In the genomic region with DNA sequence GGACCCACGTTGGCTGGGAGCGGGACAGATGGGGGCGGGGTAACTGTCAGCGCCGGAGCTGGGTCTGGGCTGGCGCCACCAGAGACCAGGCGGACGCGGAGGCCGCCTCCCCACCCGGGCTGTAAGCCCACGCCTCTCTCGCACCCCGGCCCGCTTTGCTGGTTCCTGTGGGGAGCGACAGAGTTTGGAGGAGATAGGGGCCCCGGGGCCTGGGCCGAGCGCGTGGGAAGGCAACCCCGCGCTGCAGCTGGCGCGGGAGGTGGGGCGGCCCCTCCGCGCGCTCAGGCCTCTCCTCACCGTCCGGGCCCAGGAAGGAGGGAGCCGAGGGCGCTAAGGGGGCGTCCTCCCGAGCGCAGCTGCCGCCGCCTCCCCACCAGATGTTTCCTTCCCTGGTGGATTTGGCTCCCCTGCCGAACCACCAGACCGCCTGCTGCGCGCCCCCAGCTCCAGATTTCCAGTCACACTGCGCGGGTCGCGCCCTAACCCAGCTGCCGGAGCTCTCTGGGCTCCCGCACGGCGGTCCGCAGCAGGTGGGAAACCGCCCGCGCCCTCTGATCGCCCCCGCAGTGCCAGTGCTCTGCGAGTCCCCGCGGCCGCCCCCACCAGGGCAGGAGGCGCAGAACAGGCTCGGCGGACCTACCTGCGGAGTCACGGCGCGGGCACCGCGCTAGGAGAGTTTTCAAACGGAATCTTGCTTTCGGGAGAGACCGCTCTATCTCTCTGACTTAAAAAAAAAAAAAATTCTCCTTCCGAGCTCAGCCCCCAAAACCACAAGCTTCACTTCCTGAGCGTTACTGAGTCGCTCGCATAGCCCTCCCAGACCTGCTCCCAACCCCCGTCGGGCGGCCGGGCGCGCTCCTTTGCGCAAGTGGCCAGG, we compare ENCODE assay signal across 1 cellular context.
TF ChIP-seq lines count a peak whose summit lies in the region.

No MANE protein-coding gene starts in this region.

TF ChIP-seq in HepG2, 621 proteins besides CTCF, POLR2A, EP300 and RAD21 (continued from another document and continues in another):
- TF ChIP-seq, protein P1, sequence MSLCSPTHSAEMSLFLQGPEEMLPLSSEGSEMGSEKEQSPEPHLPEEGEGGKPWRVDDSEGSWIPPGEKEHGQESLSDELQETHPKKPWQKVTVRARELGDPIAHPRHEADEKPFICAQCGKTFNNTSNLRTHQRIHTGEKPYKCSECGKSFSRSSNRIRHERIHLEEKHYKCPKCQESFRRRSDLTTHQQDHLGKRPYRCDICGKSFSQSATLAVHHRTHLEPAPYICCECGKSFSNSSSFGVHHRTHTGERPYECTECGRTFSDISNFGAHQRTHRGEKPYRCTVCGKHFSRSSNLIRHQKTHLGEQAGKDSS (CRISPR knock-in tag; IDR thresholded peaks at IDR 0.05; ENCODE audit: borderline replicate concordance, low read depth): peak; percentile 86
- TF ChIP-seq, protein P2, sequence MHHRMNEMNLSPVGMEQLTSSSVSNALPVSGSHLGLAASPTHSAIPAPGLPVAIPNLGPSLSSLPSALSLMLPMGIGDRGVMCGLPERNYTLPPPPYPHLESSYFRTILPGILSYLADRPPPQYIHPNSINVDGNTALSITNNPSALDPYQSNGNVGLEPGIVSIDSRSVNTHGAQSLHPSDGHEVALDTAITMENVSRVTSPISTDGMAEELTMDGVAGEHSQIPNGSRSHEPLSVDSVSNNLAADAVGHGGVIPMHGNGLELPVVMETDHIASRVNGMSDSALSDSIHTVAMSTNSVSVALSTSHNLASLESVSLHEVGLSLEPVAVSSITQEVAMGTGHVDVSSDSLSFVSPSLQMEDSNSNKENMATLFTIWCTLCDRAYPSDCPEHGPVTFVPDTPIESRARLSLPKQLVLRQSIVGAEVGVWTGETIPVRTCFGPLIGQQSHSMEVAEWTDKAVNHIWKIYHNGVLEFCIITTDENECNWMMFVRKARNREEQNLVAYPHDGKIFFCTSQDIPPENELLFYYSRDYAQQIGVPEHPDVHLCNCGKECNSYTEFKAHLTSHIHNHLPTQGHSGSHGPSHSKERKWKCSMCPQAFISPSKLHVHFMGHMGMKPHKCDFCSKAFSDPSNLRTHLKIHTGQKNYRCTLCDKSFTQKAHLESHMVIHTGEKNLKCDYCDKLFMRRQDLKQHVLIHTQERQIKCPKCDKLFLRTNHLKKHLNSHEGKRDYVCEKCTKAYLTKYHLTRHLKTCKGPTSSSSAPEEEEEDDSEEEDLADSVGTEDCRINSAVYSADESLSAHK (CRISPR knock-in tag; IDR thresholded peaks at IDR 0.05; ENCODE audit: borderline replicate concordance): no peak
- TF ChIP-seq DNMT3B (CRISPR knock-in tag; conservative IDR thresholded peaks at IDR 0.05) (no peak; the same call in 1 of the 2 replicates), ZNF121 (CRISPR knock-in tag; IDR thresholded peaks at IDR 0.05) (no peak), BRD4 (CRISPR knock-in tag; IDR thresholded peaks at IDR 0.05) (0 out of 2 replicates have a peak, but pooled peaks have one; percentile 47), ZSCAN20 (CRISPR knock-in tag; IDR thresholded peaks at IDR 0.05; ENCODE audit: borderline replicate concordance) (no peak), SKI (IDR thresholded peaks at IDR 0.05; ENCODE audit: partially characterized antibody) (no peak), MYNN (CRISPR knock-in tag; IDR thresholded peaks at IDR 0.05; ENCODE audit: low read depth) (no peak), ZNF138 (CRISPR knock-in tag; IDR thresholded peaks at IDR 0.05; ENCODE audit: low read depth) (no peak), ZBTB42 (CRISPR knock-in tag; IDR thresholded peaks at IDR 0.05) (peak; percentile 60; the same call in 1 of the 2 replicates), ELF4 (CRISPR knock-in tag; IDR thresholded peaks at IDR 0.05; ENCODE audit: borderline replicate concordance) (no peak), ZBTB8A (CRISPR knock-in tag; IDR thresholded peaks at IDR 0.05; ENCODE audit: borderline replicate concordance, low read depth) (no peak), ZC3H13 (CRISPR knock-in tag; IDR thresholded peaks at IDR 0.05) (0 out of 2 replicates have a peak, but pooled peaks have one; percentile 16), GLI4 (CRISPR knock-in tag; IDR thresholded peaks at IDR 0.05; ENCODE audit: borderline replicate concordance) (0 out of 2 replicates have a peak, but pooled peaks have one; percentile 31), DMAP1 (CRISPR knock-in tag; IDR thresholded peaks at IDR 0.05) (peak; percentile 35; the same call in 1 of the 2 replicates), SP4 (CRISPR knock-in tag; IDR thresholded peaks at IDR 0.05) (no peak), MED1 (CRISPR knock-in tag; IDR thresholded peaks at IDR 0.05) (peak; percentile 23; the same call in 1 of the 2 replicates), ATF7-NPFF (CRISPR knock-in tag; IDR thresholded peaks at IDR 0.05; ENCODE audit: low read depth) (no peak; the same call in 1 of the 2 replicates), ZNF17 (CRISPR knock-in tag; IDR thresholded peaks at IDR 0.05) (no peak), ZNF30 (CRISPR knock-in tag; IDR thresholded peaks at IDR 0.05) (no peak), ZNF326 (CRISPR knock-in tag; IDR thresholded peaks at IDR 0.05; ENCODE audit: borderline replicate concordance) (no peak), STAG1 (CRISPR knock-in tag; IDR thresholded peaks at IDR 0.05) (peak; percentile 33), ZNF33A (CRISPR knock-in tag; IDR thresholded peaks at IDR 0.05; ENCODE audit: borderline replicate concordance) (no peak), CC2D1A (CRISPR knock-in tag; IDR thresholded peaks at IDR 0.05) (no peak), ZZZ3 (CRISPR knock-in tag; IDR thresholded peaks at IDR 0.05; ENCODE audit: borderline replicate concordance) (no peak), XRCC5 (optimal IDR thresholded peaks at IDR 0.05; ENCODE audit: low read length) (peak; percentile 54), ZNF260 (CRISPR knock-in tag; IDR thresholded peaks at IDR 0.05; ENCODE audit: borderline replicate concordance, low read depth) (no peak)
- TF ChIP-seq, protein P3, sequence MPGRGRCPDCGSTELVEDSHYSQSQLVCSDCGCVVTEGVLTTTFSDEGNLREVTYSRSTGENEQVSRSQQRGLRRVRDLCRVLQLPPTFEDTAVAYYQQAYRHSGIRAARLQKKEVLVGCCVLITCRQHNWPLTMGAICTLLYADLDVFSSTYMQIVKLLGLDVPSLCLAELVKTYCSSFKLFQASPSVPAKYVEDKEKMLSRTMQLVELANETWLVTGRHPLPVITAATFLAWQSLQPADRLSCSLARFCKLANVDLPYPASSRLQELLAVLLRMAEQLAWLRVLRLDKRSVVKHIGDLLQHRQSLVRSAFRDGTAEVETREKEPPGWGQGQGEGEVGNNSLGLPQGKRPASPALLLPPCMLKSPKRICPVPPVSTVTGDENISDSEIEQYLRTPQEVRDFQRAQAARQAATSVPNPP (CRISPR knock-in tag; IDR thresholded peaks at IDR 0.05): no peak; the same call in 1 of the 2 replicates
- TF ChIP-seq, protein P4, sequence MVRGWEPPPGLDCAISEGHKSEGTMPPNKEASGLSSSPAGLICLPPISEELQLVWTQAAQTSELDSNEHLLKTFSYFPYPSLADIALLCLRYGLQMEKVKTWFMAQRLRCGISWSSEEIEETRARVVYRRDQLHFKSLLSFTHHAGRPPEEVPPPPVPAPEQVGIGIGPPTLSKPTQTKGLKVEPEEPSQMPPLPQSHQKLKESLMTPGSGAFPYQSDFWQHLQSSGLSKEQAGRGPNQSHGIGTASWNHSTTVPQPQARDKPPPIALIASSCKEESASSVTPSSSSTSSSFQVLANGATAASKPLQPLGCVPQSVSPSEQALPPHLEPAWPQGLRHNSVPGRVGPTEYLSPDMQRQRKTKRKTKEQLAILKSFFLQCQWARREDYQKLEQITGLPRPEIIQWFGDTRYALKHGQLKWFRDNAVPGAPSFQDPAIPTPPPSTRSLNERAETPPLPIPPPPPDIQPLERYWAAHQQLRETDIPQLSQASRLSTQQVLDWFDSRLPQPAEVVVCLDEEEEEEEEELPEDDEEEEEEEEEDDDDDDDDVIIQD (CRISPR knock-in tag; IDR thresholded peaks at IDR 0.05; ENCODE audit: low read depth): no peak
- TF ChIP-seq, protein P5, sequence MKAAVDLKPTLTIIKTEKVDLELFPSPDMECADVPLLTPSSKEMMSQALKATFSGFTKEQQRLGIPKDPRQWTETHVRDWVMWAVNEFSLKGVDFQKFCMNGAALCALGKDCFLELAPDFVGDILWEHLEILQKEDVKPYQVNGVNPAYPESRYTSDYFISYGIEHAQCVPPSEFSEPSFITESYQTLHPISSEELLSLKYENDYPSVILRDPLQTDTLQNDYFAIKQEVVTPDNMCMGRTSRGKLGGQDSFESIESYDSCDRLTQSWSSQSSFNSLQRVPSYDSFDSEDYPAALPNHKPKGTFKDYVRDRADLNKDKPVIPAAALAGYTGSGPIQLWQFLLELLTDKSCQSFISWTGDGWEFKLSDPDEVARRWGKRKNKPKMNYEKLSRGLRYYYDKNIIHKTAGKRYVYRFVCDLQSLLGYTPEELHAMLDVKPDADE (CRISPR knock-in tag; IDR thresholded peaks at IDR 0.05): no peak
- TF ChIP-seq, protein P6, sequence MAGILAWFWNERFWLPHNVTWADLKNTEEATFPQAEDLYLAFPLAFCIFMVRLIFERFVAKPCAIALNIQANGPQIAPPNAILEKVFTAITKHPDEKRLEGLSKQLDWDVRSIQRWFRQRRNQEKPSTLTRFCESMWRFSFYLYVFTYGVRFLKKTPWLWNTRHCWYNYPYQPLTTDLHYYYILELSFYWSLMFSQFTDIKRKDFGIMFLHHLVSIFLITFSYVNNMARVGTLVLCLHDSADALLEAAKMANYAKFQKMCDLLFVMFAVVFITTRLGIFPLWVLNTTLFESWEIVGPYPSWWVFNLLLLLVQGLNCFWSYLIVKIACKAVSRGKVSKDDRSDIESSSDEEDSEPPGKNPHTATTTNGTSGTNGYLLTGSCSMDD (CRISPR knock-in tag; IDR thresholded peaks at IDR 0.05): no peak
- TF ChIP-seq, protein P7, sequence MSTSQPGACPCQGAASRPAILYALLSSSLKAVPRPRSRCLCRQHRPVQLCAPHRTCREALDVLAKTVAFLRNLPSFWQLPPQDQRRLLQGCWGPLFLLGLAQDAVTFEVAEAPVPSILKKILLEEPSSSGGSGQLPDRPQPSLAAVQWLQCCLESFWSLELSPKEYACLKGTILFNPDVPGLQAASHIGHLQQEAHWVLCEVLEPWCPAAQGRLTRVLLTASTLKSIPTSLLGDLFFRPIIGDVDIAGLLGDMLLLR (CRISPR knock-in tag; IDR thresholded peaks at IDR 0.05): no peak
- TF ChIP-seq, protein P8, sequence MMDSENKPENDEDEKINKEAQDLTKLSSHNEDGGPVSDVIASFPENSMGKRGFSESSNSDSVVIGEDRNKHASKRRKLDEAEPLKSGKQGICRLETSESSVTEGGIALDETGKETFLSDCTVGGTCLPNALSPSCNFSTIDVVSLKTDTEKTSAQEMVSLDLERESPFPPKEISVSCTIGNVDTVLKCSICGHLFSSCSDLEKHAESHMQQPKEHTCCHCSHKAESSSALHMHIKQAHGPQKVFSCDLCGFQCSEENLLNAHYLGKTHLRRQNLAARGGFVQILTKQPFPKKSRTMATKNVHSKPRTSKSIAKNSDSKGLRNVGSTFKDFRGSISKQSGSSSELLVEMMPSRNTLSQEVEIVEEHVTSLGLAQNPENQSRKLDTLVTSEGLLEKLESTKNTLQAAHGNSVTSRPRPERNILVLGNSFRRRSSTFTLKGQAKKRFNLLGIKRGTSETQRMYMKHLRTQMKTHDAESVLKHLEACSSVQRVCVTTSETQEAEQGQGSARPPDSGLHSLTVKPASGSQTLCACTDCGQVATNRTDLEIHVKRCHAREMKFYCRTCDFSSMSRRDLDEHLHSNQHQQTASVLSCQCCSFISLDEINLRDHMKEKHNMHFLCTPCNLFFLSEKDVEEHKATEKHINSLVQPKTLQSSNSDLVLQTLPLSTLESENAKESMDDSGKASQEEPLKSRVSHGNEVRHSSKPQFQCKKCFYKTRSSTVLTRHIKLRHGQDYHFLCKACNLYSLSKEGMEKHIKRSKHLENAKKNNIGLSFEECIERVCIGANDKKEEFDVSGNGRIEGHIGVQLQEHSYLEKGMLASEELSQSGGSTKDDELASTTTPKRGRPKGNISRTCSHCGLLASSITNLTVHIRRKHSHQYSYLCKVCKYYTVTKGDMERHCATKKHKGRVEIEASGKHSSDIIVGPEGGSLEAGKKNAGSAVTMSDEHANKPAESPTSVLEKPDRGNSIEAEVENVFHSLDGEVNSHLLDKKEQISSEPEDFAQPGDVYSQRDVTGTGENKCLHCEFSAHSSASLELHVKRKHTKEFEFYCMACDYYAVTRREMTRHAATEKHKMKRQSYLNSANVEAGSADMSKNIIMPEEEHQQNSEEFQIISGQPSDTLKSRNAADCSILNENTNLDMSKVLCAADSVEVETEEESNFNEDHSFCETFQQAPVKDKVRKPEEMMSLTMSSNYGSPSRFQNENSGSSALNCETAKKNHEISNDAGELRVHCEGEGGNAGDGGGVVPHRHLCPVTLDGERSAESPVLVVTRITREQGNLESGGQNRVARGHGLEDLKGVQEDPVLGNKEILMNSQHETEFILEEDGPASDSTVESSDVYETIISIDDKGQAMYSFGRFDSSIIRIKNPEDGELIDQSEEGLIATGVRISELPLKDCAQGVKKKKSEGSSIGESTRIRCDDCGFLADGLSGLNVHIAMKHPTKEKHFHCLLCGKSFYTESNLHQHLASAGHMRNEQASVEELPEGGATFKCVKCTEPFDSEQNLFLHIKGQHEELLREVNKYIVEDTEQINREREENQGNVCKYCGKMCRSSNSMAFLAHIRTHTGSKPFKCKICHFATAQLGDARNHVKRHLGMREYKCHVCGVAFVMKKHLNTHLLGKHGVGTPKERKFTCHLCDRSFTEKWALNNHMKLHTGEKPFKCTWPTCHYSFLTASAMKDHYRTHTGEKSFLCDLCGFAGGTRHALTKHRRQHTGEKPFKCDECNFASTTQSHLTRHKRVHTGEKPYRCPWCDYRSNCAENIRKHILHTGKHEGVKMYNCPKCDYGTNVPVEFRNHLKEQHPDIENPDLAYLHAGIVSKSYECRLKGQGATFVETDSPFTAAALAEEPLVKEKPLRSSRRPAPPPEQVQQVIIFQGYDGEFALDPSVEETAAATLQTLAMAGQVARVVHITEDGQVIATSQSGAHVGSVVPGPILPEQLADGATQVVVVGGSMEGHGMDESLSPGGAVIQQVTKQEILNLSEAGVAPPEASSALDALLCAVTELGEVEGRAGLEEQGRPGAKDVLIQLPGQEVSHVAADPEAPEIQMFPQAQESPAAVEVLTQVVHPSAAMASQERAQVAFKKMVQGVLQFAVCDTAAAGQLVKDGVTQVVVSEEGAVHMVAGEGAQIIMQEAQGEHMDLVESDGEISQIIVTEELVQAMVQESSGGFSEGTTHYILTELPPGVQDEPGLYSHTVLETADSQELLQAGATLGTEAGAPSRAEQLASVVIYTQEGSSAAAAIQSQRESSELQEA (CRISPR knock-in tag; IDR thresholded peaks at IDR 0.05; ENCODE audit: not compliant biosample characterization): peak; percentile 73
- TF ChIP-seq, protein P9, sequence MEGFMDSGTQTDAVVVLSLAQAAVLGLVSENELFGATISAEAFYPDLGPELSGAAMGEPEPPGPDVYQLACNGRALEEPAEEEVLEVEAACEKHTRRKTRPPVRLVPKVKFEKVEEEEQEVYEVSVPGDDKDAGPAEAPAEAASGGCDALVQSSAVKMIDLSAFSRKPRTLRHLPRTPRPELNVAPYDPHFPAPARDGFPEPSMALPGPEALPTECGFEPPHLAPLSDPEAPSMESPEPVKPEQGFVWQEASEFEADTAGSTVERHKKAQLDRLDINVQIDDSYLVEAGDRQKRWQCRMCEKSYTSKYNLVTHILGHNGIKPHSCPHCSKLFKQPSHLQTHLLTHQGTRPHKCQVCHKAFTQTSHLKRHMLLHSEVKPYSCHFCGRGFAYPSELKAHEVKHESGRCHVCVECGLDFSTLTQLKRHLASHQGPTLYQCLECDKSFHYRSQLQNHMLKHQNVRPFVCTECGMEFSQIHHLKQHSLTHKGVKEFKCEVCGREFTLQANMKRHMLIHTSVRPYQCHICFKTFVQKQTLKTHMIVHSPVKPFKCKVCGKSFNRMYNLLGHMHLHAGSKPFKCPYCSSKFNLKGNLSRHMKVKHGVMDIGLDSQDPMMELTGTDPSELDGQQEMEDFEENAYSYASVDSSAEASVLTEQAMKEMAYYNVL (CRISPR knock-in tag; IDR thresholded peaks at IDR 0.05; ENCODE audit: borderline replicate concordance): no peak; the same call in 1 of the 2 replicates
